26 cellular contexts compared by ENCODE assay signal in genomic region chr3:176075491-176075890, GRCh38.
"Had no signal": no experiment of that assay in that cellular context is flagged by ENCODE, and none has a peak within 500 bp of the region (broad histone marks: within the 10 kb centered on the region; RNA-seq: fewer than 3 reads in every experiment).

No MANE protein-coding gene starts in this region.

- H3K36me3 ChIP-seq: colonic mucosa, esophagus squamous epithelium, heart right ventricle, left lung, neural progenitor cell, prostate gland, right atrium auricular region, sigmoid colon, stomach, thyroid gland had no signal

- ATAC-seq: effector memory CD8-positive, alpha-beta T cell; heart right ventricle; left cardiac atrium; left lung; naive thymus-derived CD4-positive, alpha-beta T cell; stimulated activated effector memory CD8-positive, alpha-beta T cell treated with anti-CD3 and anti-CD28 coated beads, Interleukin-12 subunit alpha, Interleukin-12 subunit beta, amount 100 ng/mL, for 72 hours had no signal

- DNase-seq: colonic mucosa; dermis blood vessel endothelial cell; effector memory CD8-positive, alpha-beta T cell; erythroblast; esophagus squamous epithelium; foreskin melanocyte; glutamatergic neuron; heart right ventricle; hippocampal formation; left cardiac atrium; left lung; mesendoderm; midbrain; naive thymus-derived CD4-positive, alpha-beta T cell; sigmoid colon; stimulated activated CD4-positive, alpha-beta T cell treated with anti-CD3 and anti-CD28 coated beads, Interleukin-2, amount 100 ng/mL, for 24 hours; stimulated activated CD4-positive, alpha-beta T cell treated with anti-CD3 and anti-CD28 coated beads, Interleukin-4, amount 100 ng/mL, for 24 hours; stimulated activated naive CD4-positive, alpha-beta T cell treated with Interleukin-2 at 50 U/mL for 16 hours; stomach; thyroid gland; trophoblast cell had no signal

- H3K4me3 Mint-ChIP-seq: effector memory CD8-positive, alpha-beta T cell; naive thymus-derived CD4-positive, alpha-beta T cell; nephron; neural progenitor cell; stimulated activated effector memory CD8-positive, alpha-beta T cell treated with anti-CD3 and anti-CD28 coated beads, Interleukin-12 subunit alpha, Interleukin-12 subunit beta, amount 100 ng/mL, for 72 hours had no signal

- H3K4me1 Mint-ChIP-seq: naive thymus-derived CD4-positive, alpha-beta T cell; neural progenitor cell; stimulated activated effector memory CD8-positive, alpha-beta T cell treated with anti-CD3 and anti-CD28 coated beads, Interleukin-12 subunit alpha, Interleukin-12 subunit beta, amount 100 ng/mL, for 72 hours had no signal

- H3K27me3 ChIP-seq: colonic mucosa, esophagus squamous epithelium, heart right ventricle, left lung, neural progenitor cell, right atrium auricular region, sigmoid colon, stomach, thyroid gland had no signal

- H3K4me2 ChIP-seq: neural progenitor cell had no signal

- H3K27ac ChIP-seq: colonic mucosa, esophagus squamous epithelium, heart right ventricle, left lung, neural progenitor cell, prostate gland, right atrium auricular region, sigmoid colon, stomach, thyroid gland had no signal

- H3K27ac Mint-ChIP-seq: effector memory CD8-positive, alpha-beta T cell; naive thymus-derived CD4-positive, alpha-beta T cell; nephron; neural progenitor cell; stimulated activated effector memory CD8-positive, alpha-beta T cell treated with anti-CD3 and anti-CD28 coated beads, Interleukin-12 subunit alpha, Interleukin-12 subunit beta, amount 100 ng/mL, for 72 hours had no signal

- H3K36me3 Mint-ChIP-seq: naive thymus-derived CD4-positive, alpha-beta T cell; neural progenitor cell; stimulated activated effector memory CD8-positive, alpha-beta T cell treated with anti-CD3 and anti-CD28 coated beads, Interleukin-12 subunit alpha, Interleukin-12 subunit beta, amount 100 ng/mL, for 72 hours had no signal

- H3K4me1 ChIP-seq: colonic mucosa, esophagus squamous epithelium, heart right ventricle, left lung, neural progenitor cell, prostate gland, right atrium auricular region, sigmoid colon, stomach, thyroid gland had no signal

- H3K9me3 ChIP-seq: colonic mucosa, esophagus squamous epithelium, prostate gland, right atrium auricular region, sigmoid colon, thyroid gland had no signal

- H3K9ac ChIP-seq: neural progenitor cell had no signal

- H3K27me3 Mint-ChIP-seq: effector memory CD8-positive, alpha-beta T cell; naive thymus-derived CD4-positive, alpha-beta T cell had no signal

- H2AFZ ChIP-seq: neural progenitor cell had no signal

- H3K4me3 ChIP-seq: colonic mucosa, esophagus squamous epithelium, heart right ventricle, left lung, neural progenitor cell, prostate gland, right atrium auricular region, sigmoid colon, stomach, thyroid gland had no signal
